In genomic region chr1:37131281-37131680, GRCh38 we compare ENCODE assay signal across 19 cellular contexts.
DNase-seq lines count a peak whose midpoint lies in the region; ATAC-seq, FAIRE-seq and TF ChIP-seq lines count a peak whose summit lies in the region.
"Had no signal": no experiment of that assay in that cellular context is flagged by ENCODE, and none has a peak within 500 bp of the region (broad histone marks: within the 10 kb centered on the region; RNA-seq: fewer than 3 reads in every experiment).

No MANE protein-coding gene starts in this region.

- no peak overlapping the region for H3K9ac ChIP-seq in H1 (replicated peaks in 1 of 4; ENCODE audit: extremely low read depth in 1 of 4, low read depth in 3 of 4, low read length in 3 of 4)

- no peaks in the 10 kb centered on the region for H3K79me2 ChIP-seq in H1 (ENCODE audit: control insufficient read depth in 1 of 2, insufficient read depth in 2 of 2, low read length in 2 of 2)

- H4K20me1 ChIP-seq in H1 (replicated peaks in 1 of 2; ENCODE audit: control insufficient read depth in 1 of 2, insufficient read depth in 2 of 2, low read length in 2 of 2), result no peaks in the 10 kb centered on the region

- H3K27ac ChIP-seq in H1 (ENCODE audit: low read depth, low read length) (no peak overlapping the region), esophagus muscularis mucosa (replicated peaks in 1 of 4) (no peak overlapping the region)
- H3K27ac ChIP-seq: C4-2B had no signal

- intact Hi-C loops in esophagus muscularis mucosa (cut with DNase I), result no loop called here

- 0 out of 2 replicates have a peak overlapping the region, but pooled peaks have one; percentile 8 for H2BK15ac ChIP-seq in H1 (ENCODE audit: low read length)

- no peak overlapping the region for H2BK12ac ChIP-seq in H1 (ENCODE audit: low read depth, low read length)

- H3K14ac ChIP-seq in H1 (ENCODE audit: insufficient read length), result no peak overlapping the region

- 86% methylated on average over 5 of the region's 5 CpGs; no CpG with 5 or more reads in 1 of the 2 experiments for WGBS in H1 (ENCODE audit: extremely low coverage in 1 of 2, insufficient coverage in 1 of 2, insufficient read length in 1 of 2, insufficient replicate concordance in 2 of 2, low coverage in 1 of 2, low lambda C conversion rate in 2 of 2, missing lambda C conversion rate in 1 of 2), 2 experiments
- WGBS in esophagus muscularis mucosa, result 69% methylated on average over 5 of the region's 5 CpGs

- no peak for TF ChIP-seq RAD21 in H1 (IDR thresholded peaks at IDR 0.05 in 1 of 2, conservative IDR thresholded peaks at IDR 0.05 in 1 of 2; ENCODE audit: low read depth in 2 of 2, low read length in 2 of 2)

- in situ Hi-C loops in SK-MEL-5 (cut with HindIII; ENCODE audit: low pct_unique_long_range_greater_than_20kb, low sequenced_read_pairs), result no loop called here

- H3K4ac ChIP-seq in H1 (replicated peaks; ENCODE audit: insufficient read length, low read depth, low read length), result no peak overlapping the region

- no peak overlapping the region for H2BK20ac ChIP-seq in H1 (ENCODE audit: low read length)

- H3K4me3 Mint-ChIP-seq in neural crest cell, result no peak overlapping the region
- H3K4me3 Mint-ChIP-seq: CD4-positive, alpha-beta T cell; GM23338; HFFc6 had no signal

- no peaks in the 10 kb centered on the region; the same call in 1 of the 2 replicates for H3K23me2 ChIP-seq in H1 (ENCODE audit: low read depth, low read length)

- H2BK120ac ChIP-seq in H1 (replicated peaks; ENCODE audit: low read depth, low read length), result no peak overlapping the region

- no peak for TF ChIP-seq EP300 in H1 (IDR thresholded peaks at IDR 0.05; ENCODE audit: borderline replicate concordance in 1 of 2, low read depth in 2 of 2, low read length in 2 of 2)
- TF ChIP-seq EP300 in esophagus muscularis mucosa (IDR thresholded peaks at IDR 0.05), result no peak

- no peak for TF ChIP-seq POLR2A in H1 (IDR thresholded peaks at IDR 0.05; ENCODE audit: control extremely low read depth in 1 of 2, low read depth in 2 of 2, low read length in 2 of 2)
- no peak for TF ChIP-seq POLR2A in esophagus muscularis mucosa (IDR thresholded peaks at IDR 0.05; ENCODE audit: low read depth)

- H4K91ac ChIP-seq in H1 (replicated peaks; ENCODE audit: insufficient read length, low read length), result no peak overlapping the region

- no peaks in the 10 kb centered on the region for H3K36me3 ChIP-seq in H1 (ENCODE audit: control insufficient read depth in 2 of 4, insufficient read depth in 4 of 4, low read length in 3 of 4)
- H3K36me3 ChIP-seq in esophagus muscularis mucosa, result no peaks in the 10 kb centered on the region

- H3K27me3 ChIP-seq in H1 (replicated peaks in 1 of 4; ENCODE audit: control insufficient read depth in 3 of 4, extremely low read depth in 1 of 4, insufficient read depth in 3 of 4, low read length in 3 of 4), result peaks cover 0 to 2% (median 0%) of the 10 kb centered on the region in 4 experiments; a peak in 1 of 7 replicates
- H3K27me3 ChIP-seq in esophagus muscularis mucosa, result peaks cover 0 to 65% (median 0%) of the 10 kb centered on the region in 4 donors

- CTCF ChIA-PET in H1 (lab: Charles Lee; ENCODE audit: partially characterized antibody), result no interaction called here

- H3K9me3 ChIP-seq in H1 (ENCODE audit: insufficient read depth in 2 of 2, low read depth in 1 of 2, low read length in 1 of 2) (no peaks in the 10 kb centered on the region), esophagus muscularis mucosa (no peaks in the 10 kb centered on the region)

- ATAC-seq in GM21529 (IDR thresholded peaks at IDR 0.05; ENCODE audit: unreplicated experiment) (no peak), GM18873 (IDR thresholded peaks at IDR 0.05; ENCODE audit: low FRiP score, unreplicated experiment) (no peak)
- ATAC-seq: GM23338, HCT116 had no signal

- no peaks in the 10 kb centered on the region for H3K79me1 ChIP-seq in H1 (ENCODE audit: low read depth, low read length)

- no peak overlapping the region for H2BK5ac ChIP-seq in H1 (ENCODE audit: low read depth, low read length)

- H3K4me1 Mint-ChIP-seq in neural crest cell, result peaks cover 21% of the 10 kb centered on the region

- H3K27me3 Mint-ChIP-seq in neural crest cell (ENCODE audit: low read depth), result peaks cover 2% of the 10 kb centered on the region

- H3K56ac ChIP-seq in H1 (replicated peaks; ENCODE audit: insufficient read length, low read depth, low read length), result no peak overlapping the region

- POLR2A ChIA-PET in H1 (lab: Charles Lee; ENCODE audit: partially characterized antibody), result no interaction called here

- H3K9me3 Mint-ChIP-seq in neural crest cell, result no peaks in the 10 kb centered on the region
- H3K9me3 Mint-ChIP-seq: GM23338 had no signal

- no peak overlapping the region for H4K5ac ChIP-seq in H1 (ENCODE audit: insufficient read length, low read depth, low read length)

- no peak overlapping the region for H2AK5ac ChIP-seq in H1 (ENCODE audit: low read depth, low read length)

- H3K27ac Mint-ChIP-seq in neural crest cell (ENCODE audit: unreplicated experiment), result peak overlapping the region; percentile 91
- H3K27ac Mint-ChIP-seq: CD4-positive, alpha-beta T cell; GM23338; HFFc6 had no signal

- H2AFZ ChIP-seq in H1 (ENCODE audit: low read length), result no peak overlapping the region
- H2AFZ ChIP-seq: GM23338 had no signal

- no peaks in the 10 kb centered on the region for H3K36me3 Mint-ChIP-seq in neural crest cell (ENCODE audit: low read depth)

- no peak for FAIRE-seq in H1 (lab: Jason Lieb, UNC)
- FAIRE-seq: A204.1 had no signal

- H3K4me1 ChIP-seq in H1 (replicated peaks in 1 of 4; ENCODE audit: control insufficient read depth in 3 of 4, insufficient read depth in 4 of 4, low read length in 3 of 4) (no peaks in the 10 kb centered on the region), esophagus muscularis mucosa (no peaks in the 10 kb centered on the region)

- no peak overlapping the region for H3K4me2 ChIP-seq in H1 (ENCODE audit: insufficient read depth in 1 of 2, low read depth in 2 of 2, low read length in 2 of 2)
- H3K4me2 ChIP-seq: GM23338 had no signal

- H4K8ac ChIP-seq in H1 (ENCODE audit: extremely low read depth, insufficient read depth, low read length), result no peak overlapping the region

- no peak overlapping the region for H3K23ac ChIP-seq in H1 (ENCODE audit: insufficient read length)

- no peak overlapping the region for H3K4me3 ChIP-seq in H1 (ENCODE audit: extremely low read depth in 1 of 4, insufficient read depth in 2 of 4, low read depth in 3 of 4, low read length in 4 of 4)
- no peak overlapping the region for H3K4me3 ChIP-seq in esophagus muscularis mucosa
- H3K4me3 ChIP-seq: GM23338 had no signal

- DNase-seq in SK-MEL-5 (ENCODE audit: low read depth, low spot score) (peak; percentile 90), H1 (ENCODE audit: low read depth in 1 of 2, low spot score in 2 of 2) (no peak), neural crest cell (ENCODE audit: low read depth, low spot score) (no peak), esophagus muscularis mucosa (ENCODE audit: extremely low spot score) (no peak), kidney tubule cell (ENCODE audit: low spot score) (no peak)
- DNase-seq: AML-193; CD4-positive, alpha-beta T cell; DMS153; DMS79 treated with DMSO at 0.1 percent for 48 hours; GF-D8; H7; HFFc6; KG1 had no signal

- no peak overlapping the region for H3K18ac ChIP-seq in H1 (ENCODE audit: extremely low read depth, low read length)

- TF ChIP-seq CTCF in H1 (IDR thresholded peaks at IDR 0.05; ENCODE audit: control extremely low read depth in 1 of 3, insufficient read depth in 1 of 3, low read depth in 1 of 3, low read length in 3 of 3), result no peak
- TF ChIP-seq CTCF in neural crest cell (conservative IDR thresholded peaks at IDR 0.05), result no peak
- no peak for TF ChIP-seq CTCF in esophagus muscularis mucosa (IDR thresholded peaks at IDR 0.05)

TF ChIP-seq in H1, 55 proteins besides CTCF, POLR2A, EP300 and RAD21:
- no peak for TF ChIP-seq RBBP5 (IDR thresholded peaks at IDR 0.05; ENCODE audit: borderline replicate concordance, low read depth, low read length)
- no peak for TF ChIP-seq RFX5 (IDR thresholded peaks at IDR 0.05; ENCODE audit: borderline replicate concordance, low read depth, low read length)
- TF ChIP-seq EGR1 (IDR thresholded peaks at IDR 0.05; ENCODE audit: borderline replicate concordance, low read depth, low read length), result no peak
- no peak for TF ChIP-seq HDAC2 (IDR thresholded peaks at IDR 0.05; ENCODE audit: borderline replicate concordance in 1 of 2, low read depth in 2 of 2, low read length in 2 of 2)
- no peak for TF ChIP-seq CBX5 (IDR thresholded peaks at IDR 0.05; ENCODE audit: low read depth, low read length)
- no peak for TF ChIP-seq NRF1 (IDR thresholded peaks at IDR 0.05; ENCODE audit: low read depth, low read length)
- no peak for TF ChIP-seq POLR2AphosphoS5 (IDR thresholded peaks at IDR 0.05; ENCODE audit: low read depth, low read length)
- TF ChIP-seq, protein P1, sequence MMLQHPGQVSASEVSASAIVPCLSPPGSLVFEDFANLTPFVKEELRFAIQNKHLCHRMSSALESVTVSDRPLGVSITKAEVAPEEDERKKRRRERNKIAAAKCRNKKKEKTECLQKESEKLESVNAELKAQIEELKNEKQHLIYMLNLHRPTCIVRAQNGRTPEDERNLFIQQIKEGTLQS (IDR thresholded peaks at IDR 0.05; ENCODE audit: insufficient read depth, low read depth, low read length), result no peak
- TF ChIP-seq CEBPB (IDR thresholded peaks at IDR 0.05; ENCODE audit: low read depth, low read length), result no peak
- no peak for TF ChIP-seq JUN (IDR thresholded peaks at IDR 0.05; ENCODE audit: low read depth, low read length)
- TF ChIP-seq BRCA1 (IDR thresholded peaks at IDR 0.05; ENCODE audit: low read depth, low read length), result no peak
